Comparison of ENCODE assay signal across 8 cellular contexts in the genomic region with DNA sequence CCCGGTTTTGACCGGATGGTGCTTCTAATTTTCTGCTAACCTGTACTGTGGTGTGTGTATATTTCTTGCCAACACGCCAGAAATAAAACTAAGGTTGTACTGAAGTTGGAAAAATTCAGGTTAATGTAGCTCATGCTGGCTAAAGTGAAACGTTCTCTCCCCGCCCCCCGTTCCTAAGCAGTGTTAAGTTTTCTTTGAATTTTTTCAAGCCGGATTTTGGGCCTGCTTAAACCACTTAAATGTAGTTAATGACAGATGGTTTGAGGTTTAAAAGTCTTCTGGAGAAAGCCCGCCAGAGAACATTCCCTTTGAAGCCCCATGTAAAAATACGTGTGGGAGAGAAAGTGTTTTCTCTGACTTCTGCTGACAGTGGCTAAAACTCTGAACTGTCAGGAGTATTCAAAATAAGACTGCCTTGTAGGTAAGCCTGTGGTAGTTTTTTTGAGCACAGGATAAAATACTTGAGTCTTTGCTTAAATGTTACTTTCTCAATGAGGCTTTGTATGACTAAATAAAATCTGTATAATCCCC.
DNase-seq lines count a peak whose midpoint lies in the region; ATAC-seq and TF ChIP-seq lines count a peak whose summit lies in the region.

No MANE protein-coding gene starts in this region.

- TF ChIP-seq CTCF in MM.1S (IDR thresholded peaks at IDR 0.05; ENCODE audit: low read length) (no peak), MCF 10A (IDR thresholded peaks at IDR 0.05; ENCODE audit: unreplicated experiment) (no peak)

- no peak overlapping the region for H2AFZ ChIP-seq in MM.1S (ENCODE audit: low read length)

- H3K9me3 ChIP-seq in CD4-positive, alpha-beta memory T cell (ENCODE audit: control insufficient read depth in 1 of 2, low read length in 2 of 2) = no peaks in the 10 kb centered on the region
- no peaks in the 10 kb centered on the region for H3K9me3 ChIP-seq in MM.1S (replicated peaks; ENCODE audit: insufficient read depth, low read length)
- no peaks in the 10 kb centered on the region for H3K9me3 ChIP-seq in mucosa of stomach (ENCODE audit: control insufficient read depth, low read length)

- H3K4me1 Mint-ChIP-seq in CD4-positive, alpha-beta memory T cell = peaks cover 40 to 76% (median 53%) of the 10 kb centered on the region in 4 donors
- peaks cover 20% of the 10 kb centered on the region for H3K4me1 Mint-ChIP-seq in MCF 10A (ENCODE audit: insufficient read depth, unreplicated experiment)

- peak overlapping the region; percentile 92 to 99 (median 96) for H3K4me3 Mint-ChIP-seq in CD4-positive, alpha-beta memory T cell
- peak overlapping the region; percentile 86 for H3K4me3 Mint-ChIP-seq in MCF 10A (ENCODE audit: unreplicated experiment)

- no peak for ATAC-seq in GM21825 (IDR thresholded peaks at IDR 0.05; ENCODE audit: unreplicated experiment)
- no peak for ATAC-seq in GM18520 (IDR thresholded peaks at IDR 0.05; ENCODE audit: unreplicated experiment)
- no peak for ATAC-seq in GM18861 (IDR thresholded peaks at IDR 0.05; ENCODE audit: unreplicated experiment)

- BruUV-seq in MCF 10A (replicated peaks; lab: Mats Ljungman, UMichigan) = no TSS peak

- peak overlapping the region; percentile 31 to 67 for H3K4me3 ChIP-seq in CD4-positive, alpha-beta memory T cell (ENCODE audit: low read length in 2 of 2)
- H3K4me3 ChIP-seq in MM.1S (ENCODE audit: low read length) (peak overlapping the region; percentile 77), mucosa of stomach (ENCODE audit: low read length) (peak overlapping the region; percentile 64)

- DNase-seq in CD4-positive, alpha-beta memory T cell = peak in 3 of 5 donors; percentile 7 to 54 (median 23)
- DNase-seq in MM.1S (peak; percentile 69), MCF 10A (ENCODE audit: unreplicated experiment) (no peak), ureter (ENCODE audit: low spot score) (no peak)

- no peaks in the 10 kb centered on the region for H3K36me3 ChIP-seq in CD4-positive, alpha-beta memory T cell (ENCODE audit: insufficient read depth, low read length)
- H3K36me3 ChIP-seq in MM.1S (replicated peaks; ENCODE audit: insufficient read depth, low read length) (no peaks in the 10 kb centered on the region), mucosa of stomach (ENCODE audit: control insufficient read depth, insufficient read depth, low read length) (no peaks in the 10 kb centered on the region)

- H3F3A ChIP-seq in MM.1S (ENCODE audit: insufficient read depth, low read length) = peaks cover 79% of the 10 kb centered on the region

- H3K27ac Mint-ChIP-seq in CD4-positive, alpha-beta memory T cell = peak overlapping the region; percentile 94 to 98 (median 97)
- peak overlapping the region; percentile 94 for H3K27ac Mint-ChIP-seq in MCF 10A (ENCODE audit: low read depth, unreplicated experiment)

- H3K4me1 ChIP-seq in CD4-positive, alpha-beta memory T cell (ENCODE audit: insufficient read depth, low read length) = peaks cover 56% of the 10 kb centered on the region
- H3K4me1 ChIP-seq in MM.1S (ENCODE audit: low read length) (peaks cover 35% of the 10 kb centered on the region), mucosa of stomach (ENCODE audit: control insufficient read depth, insufficient read depth, low read length) (peaks cover 18% of the 10 kb centered on the region)

- POLR2A ChIA-PET in CD4-positive, alpha-beta memory T cell (lab: Charles Lee; ENCODE audit: partially characterized antibody) = interaction anchor here (0.8 to 11.2 kb wide), 34 partner anchors 8 to 1790 kb away, joined by 3 to 640 read pairs (median 18); a partner anchor contains a TSS
- POLR2A ChIA-PET in MCF 10A (lab: Yijun Ruan, JAX) = interaction anchor here (0.6 to 10.8 kb wide), 38 partner anchors 11 to 1785 kb away, joined by 3 to 690 read pairs (median 15); a partner anchor contains a TSS

- intact Hi-C loops in CD4-positive, alpha-beta memory T cell (cut with micrococcal nuclease) = loop anchor here (1.0 kb wide), 4 partner anchors 10 to 83 kb away; a partner anchor contains a TSS
- intact Hi-C loops in MCF 10A (cut with micrococcal nuclease) = loop anchor here (10.0 kb wide), 3 partner anchors 274 to 1776 kb away; a partner anchor contains a TSS

- peak overlapping the region; percentile 79 for H3K27ac ChIP-seq in CD4-positive, alpha-beta memory T cell (ENCODE audit: low read depth, low read length)
- H3K27ac ChIP-seq in MM.1S (ENCODE audit: low read length) = peak overlapping the region; percentile 95

- peaks cover 0 to 17% of the 10 kb centered on the region in 2 donors for H3K36me3 Mint-ChIP-seq in CD4-positive, alpha-beta memory T cell
- H3K36me3 Mint-ChIP-seq in MCF 10A (ENCODE audit: insufficient read depth, unreplicated experiment) = peaks cover 13% of the 10 kb centered on the region

- H3K79me2 ChIP-seq in MM.1S (ENCODE audit: low read length) = no peaks in the 10 kb centered on the region

- peaks cover 0 to 7% (median 0%) of the 10 kb centered on the region in 8 donors for H3K9me3 Mint-ChIP-seq in CD4-positive, alpha-beta memory T cell
- H3K9me3 Mint-ChIP-seq in MCF 10A (ENCODE audit: unreplicated experiment) = no peaks in the 10 kb centered on the region

- no peaks in the 10 kb centered on the region for H4K20me1 ChIP-seq in MM.1S (ENCODE audit: insufficient read depth, low read length)

- peak overlapping the region; percentile 81 for H3K4me2 ChIP-seq in MM.1S (ENCODE audit: low read depth, low read length)

- no peaks in the 10 kb centered on the region for H3K9me2 ChIP-seq in MM.1S (replicated peaks; ENCODE audit: insufficient read depth, low read length)

- H3K27me3 ChIP-seq in CD4-positive, alpha-beta memory T cell (ENCODE audit: insufficient read depth, low read length) = no peaks in the 10 kb centered on the region
- H3K27me3 ChIP-seq in MM.1S (replicated peaks; ENCODE audit: insufficient read depth, low read length) (no peaks in the 10 kb centered on the region), mucosa of stomach (ENCODE audit: control insufficient read depth, insufficient read depth, low read length) (no peaks in the 10 kb centered on the region)

- H3K9ac ChIP-seq in MM.1S (ENCODE audit: low read length) (peak overlapping the region; percentile 84), mucosa of stomach (ENCODE audit: low read length) (peak overlapping the region; percentile 63)

- CTCF ChIA-PET in CD4-positive, alpha-beta memory T cell (lab: Charles Lee; ENCODE audit: partially characterized antibody) = interaction anchor here (1.3 to 9.9 kb wide), 10 partner anchors 12 to 85 kb away, joined by 4 to 137 read pairs (median 23); a partner anchor contains a TSS
- CTCF ChIA-PET in MCF 10A (lab: Yijun Ruan, JAX) = interaction anchor here (0.6 to 3.2 kb wide), 7 partner anchors 9 to 1724 kb away, joined by 3 to 10 read pairs (median 5); a partner anchor contains a TSS

- no peaks in the 10 kb centered on the region for H3K27me3 Mint-ChIP-seq in CD4-positive, alpha-beta memory T cell
- H3K27me3 Mint-ChIP-seq in MCF 10A (ENCODE audit: insufficient read depth, unreplicated experiment) = no peaks in the 10 kb centered on the region

Comparison
In these comparisons a context has a peak if more than half of its experiments do, and no peak if none do; other contexts are left out.
1. DNase-seq: peak in CD4-positive, alpha-beta memory T cell (3 of 5) and MM.1S (single experiment); none in MCF 10A (single experiment) and ureter (single experiment).
2. Peak in every context shown above with its lines, with median percentiles within 50 percentile points of each other: H3K4me3 ChIP-seq.